In genomic region chr2:55391155-55391554, GRCh38 we compare ENCODE assay signal across 1 cellular context.
TF ChIP-seq lines count a peak whose summit lies in the region.

No MANE protein-coding gene starts in this region.

TF ChIP-seq in WTC11, 78 proteins besides CTCF, POLR2A, EP300 and RAD21 (continued from another document):
- TF ChIP-seq, protein P1, sequence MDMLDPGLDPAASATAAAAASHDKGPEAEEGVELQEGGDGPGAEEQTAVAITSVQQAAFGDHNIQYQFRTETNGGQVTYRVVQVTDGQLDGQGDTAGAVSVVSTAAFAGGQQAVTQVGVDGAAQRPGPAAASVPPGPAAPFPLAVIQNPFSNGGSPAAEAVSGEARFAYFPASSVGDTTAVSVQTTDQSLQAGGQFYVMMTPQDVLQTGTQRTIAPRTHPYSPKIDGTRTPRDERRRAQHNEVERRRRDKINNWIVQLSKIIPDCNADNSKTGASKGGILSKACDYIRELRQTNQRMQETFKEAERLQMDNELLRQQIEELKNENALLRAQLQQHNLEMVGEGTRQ (CRISPR knock-in tag; IDR thresholded peaks at IDR 0.05): no peak
- no peak for TF ChIP-seq FOXJ3 (CRISPR knock-in tag; IDR thresholded peaks at IDR 0.05; ENCODE audit: borderline replicate concordance)
